In genomic region chr6:44064089-44064947, GRCh38 we compare ENCODE assay signal across 8 cellular contexts.
A peak's percentile ranks its signal among the peaks of the same experiment; 100 is the strongest.
DNase-seq lines count a peak whose midpoint lies in the region; ATAC-seq and TF ChIP-seq lines count a peak whose summit lies in the region.

No MANE protein-coding gene starts in this region.

- H3K4me3 ChIP-seq in AG09309 (ENCODE audit: control insufficient read depth, low read depth, low read length) (no peak overlapping the region), mucosa of rectum (ENCODE audit: low read length in 2 of 2) (no peak overlapping the region), spleen (no peak overlapping the region)
- H3K4me3 ChIP-seq in effector memory CD4-positive, alpha-beta T cell (ENCODE audit: insufficient read depth, low read depth, low read length, poor library complexity, severe bottlenecking): no peak overlapping the region

- no peaks in the 10 kb centered on the region for H3K4me1 ChIP-seq in mucosa of rectum (ENCODE audit: control insufficient read depth in 2 of 2, insufficient read depth in 2 of 2, low read length in 2 of 2)
- H3K4me1 ChIP-seq in spleen: peaks cover 6 to 45% (median 20%) of the 10 kb centered on the region in 6 donors
- H3K4me1 ChIP-seq in effector memory CD4-positive, alpha-beta T cell (ENCODE audit: control insufficient read depth, insufficient read depth, low read length, poor library complexity, severe bottlenecking): no peaks in the 10 kb centered on the region

- TF ChIP-seq POLR2A in spleen (IDR thresholded peaks at IDR 0.05): no peak

- no peak overlapping the region for H3K9ac ChIP-seq in mucosa of rectum (ENCODE audit: low read depth in 1 of 2, low read length in 2 of 2)

- no peak for ATAC-seq in HG03520 (IDR thresholded peaks at IDR 0.05; ENCODE audit: unreplicated experiment)

- H3K9me3 ChIP-seq in mucosa of rectum (ENCODE audit: control insufficient read depth in 2 of 2, low read length in 2 of 2) (peaks cover 0 to 4% of the 10 kb centered on the region in 2 donors), spleen (peaks cover 0 to 8% (median 0%) of the 10 kb centered on the region in 8 donors)
- H3K9me3 ChIP-seq in effector memory CD4-positive, alpha-beta T cell (ENCODE audit: control insufficient read depth, low read length): no peaks in the 10 kb centered on the region

- H3K36me3 ChIP-seq in mucosa of rectum (ENCODE audit: control insufficient read depth in 2 of 2, insufficient read depth in 2 of 2, low read length in 2 of 2) (no peaks in the 10 kb centered on the region), spleen (no peaks in the 10 kb centered on the region)
- H3K36me3 ChIP-seq in effector memory CD4-positive, alpha-beta T cell (ENCODE audit: control insufficient read depth, insufficient read depth, low read length): no peaks in the 10 kb centered on the region

- no peaks in the 10 kb centered on the region for H3K27me3 ChIP-seq in mucosa of rectum (ENCODE audit: control insufficient read depth in 2 of 2, insufficient read depth in 2 of 2, low read length in 2 of 2)
- H3K27me3 ChIP-seq in spleen (replicated peaks in 1 of 7): no peaks in the 10 kb centered on the region
- no peaks in the 10 kb centered on the region for H3K27me3 ChIP-seq in effector memory CD4-positive, alpha-beta T cell (replicated peaks; ENCODE audit: control insufficient read depth, insufficient read depth, low read length, poor library complexity, severe bottlenecking)

- no peak for TF ChIP-seq CTCF in AG09309 (IDR thresholded peaks at IDR 0.05; ENCODE audit: control insufficient read depth, insufficient read depth, low read depth, low read length, missing control alignments)
- TF ChIP-seq CTCF in spleen (IDR thresholded peaks at IDR 0.05 in 8 of 11, conservative IDR thresholded peaks at IDR 0.05 in 3 of 11): no peak

- DNase-seq in AG09309 (ENCODE audit: low read depth) (peak; percentile 84), HT1080 (ENCODE audit: low read depth) (peak; percentile 97), dermis blood vessel endothelial cell (peak; percentile 93), iPS-NIHi7 (ENCODE audit: extremely low spot score) (no peak), spleen (no peak)
- no peak for DNase-seq in effector memory CD4-positive, alpha-beta T cell

- 61 to 69% (median 66%) methylated on average over 14 to 17 of the region's 17 CpGs for WGBS in spleen, 5 donors

- intact Hi-C loops in spleen (cut with DNase I; ENCODE audit: low total_unique reads): no loop called here

- peak overlapping the region; percentile 23 to 28 for H3K27ac ChIP-seq in mucosa of rectum (ENCODE audit: low read depth in 2 of 2, low read length in 2 of 2)
- H3K27ac ChIP-seq in spleen: peak overlapping the region in 1 of 8 donors; percentile 21
- no peak overlapping the region for H3K27ac ChIP-seq in effector memory CD4-positive, alpha-beta T cell (ENCODE audit: insufficient read depth, low read length, poor library complexity, severe bottlenecking)

Comparison
In these comparisons a context has a peak if more than half of its experiments do, and no peak if none do; other contexts are left out.
1. DNase-seq: peak in AG09309 (single experiment), HT1080 (single experiment) and dermis blood vessel endothelial cell (single experiment); none in iPS-NIHi7 (single experiment), spleen (single experiment) and effector memory CD4-positive, alpha-beta T cell (0 of 3).